16 cellular contexts compared by ENCODE assay signal in genomic region chr7:116422651-116423050, GRCh38.
A peak's percentile ranks its signal among the peaks of the same experiment; 100 is the strongest.
DNase-seq lines count a peak whose midpoint lies in the region; ATAC-seq and TF ChIP-seq lines count a peak whose summit lies in the region.
"Had no signal": no experiment of that assay in that cellular context is flagged by ENCODE, and none has a peak within 500 bp of the region (broad histone marks: within the 10 kb centered on the region; RNA-seq: fewer than 3 reads in every experiment).

No MANE protein-coding gene starts in this region.

- CTCF ChIA-PET in A673 (lab: Charles Lee) = no interaction called here

- peaks cover under 1% of the 10 kb centered on the region for H3K4me1 Mint-ChIP-seq in endodermal cell
- H3K4me1 Mint-ChIP-seq in type B pancreatic cell (ENCODE audit: unreplicated experiment) = peaks cover 3% of the 10 kb centered on the region

- H3K27me3 Mint-ChIP-seq in endodermal cell (ENCODE audit: insufficient read depth) (no peaks in the 10 kb centered on the region), type B pancreatic cell (no peaks in the 10 kb centered on the region)

- POLR2A ChIA-PET in A673 (lab: Charles Lee; ENCODE audit: low non-redundant PET) = no interaction called here

- H3K36me3 Mint-ChIP-seq in endodermal cell (ENCODE audit: low read depth) (no peaks in the 10 kb centered on the region), type B pancreatic cell (no peaks in the 10 kb centered on the region)
- H3K36me3 Mint-ChIP-seq: CD14-positive monocyte; CD8-positive, alpha-beta T cell had no signal

- H3K4me3 ChIP-seq in A673 (ENCODE audit: low read depth, low read length, poor library complexity, severe bottlenecking) = no peak overlapping the region
- no peak overlapping the region for H3K4me3 ChIP-seq in Loucy (ENCODE audit: low read length, poor library complexity, severe bottlenecking)
- no peak overlapping the region for H3K4me3 ChIP-seq in endodermal cell (ENCODE audit: low read length)
- no peak overlapping the region for H3K4me3 ChIP-seq in Karpas-422 (ENCODE audit: low read length)
- H3K4me3 ChIP-seq: GM23338 had no signal

- H3K27ac ChIP-seq in A673 (ENCODE audit: low read depth, low read length, poor library complexity, severe bottlenecking) (peak overlapping the region; percentile 37), endodermal cell (ENCODE audit: low read depth, low read length) (no peak overlapping the region), Karpas-422 (ENCODE audit: low read length) (no peak overlapping the region)

- no peak overlapping the region for H3K4me2 ChIP-seq in Loucy (ENCODE audit: low read depth, low read length, poor library complexity, severe bottlenecking)
- H3K4me2 ChIP-seq in Karpas-422 (ENCODE audit: low read depth, low read length, poor library complexity, severe bottlenecking) = no peak overlapping the region
- H3K4me2 ChIP-seq: GM23338 had no signal

- H2AFZ ChIP-seq in Loucy (ENCODE audit: low read length) (peak overlapping the region; percentile 91), Karpas-422 (ENCODE audit: low read length) (no peak overlapping the region)
- H2AFZ ChIP-seq: GM23338 had no signal

- H3K9me3 Mint-ChIP-seq in endodermal cell (no peaks in the 10 kb centered on the region), type B pancreatic cell (no peaks in the 10 kb centered on the region)
- H3K9me3 Mint-ChIP-seq: CD14-positive monocyte; CD8-positive, alpha-beta T cell; GM23338; HFFc6 had no signal

- TF ChIP-seq CTCF in A673 (conservative IDR thresholded peaks at IDR 0.05; ENCODE audit: low read depth, low read length) (no peak), Loucy (conservative IDR thresholded peaks at IDR 0.05; ENCODE audit: low read length) (no peak), endodermal cell (conservative IDR thresholded peaks at IDR 0.05) (peak; percentile 7), type B pancreatic cell (conservative IDR thresholded peaks at IDR 0.05) (no peak)

- H4K20me1 ChIP-seq in Loucy (ENCODE audit: insufficient read depth, low read length, poor library complexity, severe bottlenecking) (no peaks in the 10 kb centered on the region), Karpas-422 (ENCODE audit: insufficient read depth, low read depth, low read length) (no peaks in the 10 kb centered on the region)

- H3K9me2 ChIP-seq in Loucy (replicated peaks; ENCODE audit: low read depth, low read length) (no peaks in the 10 kb centered on the region), Karpas-422 (replicated peaks; ENCODE audit: insufficient read depth, low read length) (no peaks in the 10 kb centered on the region)

- H3K79me2 ChIP-seq in Loucy (ENCODE audit: insufficient read depth, low read length) (no peaks in the 10 kb centered on the region), Karpas-422 (ENCODE audit: low read length) (no peaks in the 10 kb centered on the region)

- no peaks in the 10 kb centered on the region for H3F3A ChIP-seq in Loucy (ENCODE audit: low read depth)

- H3K9me3 ChIP-seq in A673 (ENCODE audit: low read depth, low read length, poor library complexity, severe bottlenecking) (no peaks in the 10 kb centered on the region), Loucy (ENCODE audit: insufficient read depth, low read depth, low read length) (no peaks in the 10 kb centered on the region), endodermal cell (ENCODE audit: control insufficient read depth, low read length) (no peaks in the 10 kb centered on the region), Karpas-422 (ENCODE audit: low read length) (no peaks in the 10 kb centered on the region)

- H3K4me3 Mint-ChIP-seq in endodermal cell = no peak overlapping the region
- no peak overlapping the region for H3K4me3 Mint-ChIP-seq in type B pancreatic cell
- H3K4me3 Mint-ChIP-seq: CD14-positive monocyte; CD8-positive, alpha-beta T cell; GM23338; HFFc6 had no signal

- DNase-seq in A673 (ENCODE audit: low spot score) (no peak), endodermal cell (no peak), type B pancreatic cell (ENCODE audit: extremely low spot score, unreplicated experiment) (no peak), Karpas-422 (no peak), NCI-H1436 (lab: John Stamatoyannopoulos, UW) (no peak)
- DNase-seq: CD8-positive, alpha-beta T cell; COR-L47; DMS153; DMS79 treated with DMSO at 0.1 percent for 48 hours; EL; H7; HFFc6 had no signal

- H3K9ac ChIP-seq in Loucy (ENCODE audit: low read depth, low read length, poor library complexity, severe bottlenecking) (peak overlapping the region; percentile 18), endodermal cell (ENCODE audit: extremely low read depth, low read length, poor library complexity, severe bottlenecking) (no peak overlapping the region), Karpas-422 (ENCODE audit: low read length) (no peak overlapping the region)

- H3K27me3 ChIP-seq in A673 (replicated peaks; ENCODE audit: insufficient read depth, low read depth, low read length, poor library complexity) = no peaks in the 10 kb centered on the region
- no peaks in the 10 kb centered on the region for H3K27me3 ChIP-seq in Loucy (ENCODE audit: insufficient read depth, low read length, poor library complexity, severe bottlenecking)
- no peaks in the 10 kb centered on the region for H3K27me3 ChIP-seq in endodermal cell (ENCODE audit: control insufficient read depth, insufficient read depth, low read length, poor library complexity, severe bottlenecking)
- no peaks in the 10 kb centered on the region for H3K27me3 ChIP-seq in Karpas-422 (ENCODE audit: low read length)

- H3K27ac Mint-ChIP-seq in endodermal cell (no peak overlapping the region), type B pancreatic cell (peak overlapping the region; percentile 83)
- H3K27ac Mint-ChIP-seq: CD14-positive monocyte; CD8-positive, alpha-beta T cell; GM23338; HFFc6 had no signal

- H3K36me3 ChIP-seq in A673 (ENCODE audit: insufficient read depth, low read length, poor library complexity, severe bottlenecking) (no peaks in the 10 kb centered on the region), Loucy (ENCODE audit: insufficient read depth, low read length) (no peaks in the 10 kb centered on the region), endodermal cell (ENCODE audit: control insufficient read depth, insufficient read depth, low read length) (no peaks in the 10 kb centered on the region), Karpas-422 (ENCODE audit: insufficient read depth, low read length) (no peaks in the 10 kb centered on the region)

- ATAC-seq in HG03095 (IDR thresholded peaks at IDR 0.05; ENCODE audit: unreplicated experiment) = no peak
- ATAC-seq: CD8-positive, alpha-beta T cell; GM23338 had no signal

- H3K4me1 ChIP-seq in A673 (ENCODE audit: insufficient read depth, low read length, poor library complexity, severe bottlenecking) = peaks cover 48% of the 10 kb centered on the region
- H3K4me1 ChIP-seq in Loucy (ENCODE audit: insufficient read depth, low read length, poor library complexity, severe bottlenecking) = peaks cover 30% of the 10 kb centered on the region
- H3K4me1 ChIP-seq in endodermal cell (ENCODE audit: control insufficient read depth, insufficient read depth, low read length) = no peaks in the 10 kb centered on the region
- no peaks in the 10 kb centered on the region for H3K4me1 ChIP-seq in Karpas-422 (ENCODE audit: low read length)

- intact Hi-C loops in A673 (cut with micrococcal nuclease; ENCODE audit: unreplicated experiment) = no loop called here

- no TSS peak for BruUV-seq in A673 (replicated peaks; lab: Mats Ljungman, UMichigan)
